In genomic region chr7:7228967-7229366, GRCh38 we compare ENCODE assay signal across 18 cellular contexts. TPM values are rescaled to one million over a fixed set of nuclear protein-coding genes. Genes with fewer than 3 reads are reported as not detected.
DNase-seq lines count a peak whose midpoint lies in the region; ATAC-seq, FAIRE-seq and TF ChIP-seq lines count a peak whose summit lies in the region.
"Had no signal": no experiment of that assay in that cellular context is flagged by ENCODE, and none has a peak within 500 bp of the region (broad histone marks: within the 10 kb centered on the region; RNA-seq: fewer than 3 reads in every experiment).

No MANE protein-coding gene starts in this region.

- no peak for ATAC-seq in naive thymus-derived CD8-positive, alpha-beta T cell
- no peak for ATAC-seq in pancreas

- H3K27ac ChIP-seq in ACC112 (ENCODE audit: low read depth, low read length) (0 out of 2 replicates have a peak overlapping the region, but pooled peaks have one; percentile 8), Peyer's patch (no peak overlapping the region), pancreas (no peak overlapping the region)
- H3K27ac ChIP-seq: RWPE1, thoracic aorta had no signal

- no peak overlapping the region for H3K4me3 ChIP-seq in ACC112 (ENCODE audit: low read depth, low read length)
- H3K4me3 ChIP-seq in Peyer's patch: no peak overlapping the region
- no peak overlapping the region for H3K4me3 ChIP-seq in pancreas
- H3K4me3 ChIP-seq: thoracic aorta had no signal

- no peak overlapping the region for H3K4me3 Mint-ChIP-seq in naive thymus-derived CD8-positive, alpha-beta T cell
- H3K4me3 Mint-ChIP-seq: activated CD4-positive, alpha-beta T cell treated with anti-CD3 and anti-CD28 coated beads, Interleukin-2, amount 10 ng/mL, durations not matched to agents 24 days and 14 days; nephron progenitor cell had no signal

- no peak overlapping the region for H2AFZ ChIP-seq in ACC112 (ENCODE audit: low read length, unreplicated experiment)

- TF ChIP-seq POLR2A in H54 (IDR thresholded peaks at IDR 0.05; ENCODE audit: low read depth, low read length) (no peak), Peyer's patch (IDR thresholded peaks at IDR 0.05) (no peak)

- H3K36me3 Mint-ChIP-seq in naive thymus-derived CD8-positive, alpha-beta T cell: peaks cover 22 to 48% (median 47%) of the 10 kb centered on the region in 3 donors

- DNase-seq in H54 (ENCODE audit: insufficient read length, low spot score) (no peak), foreskin melanocyte (peak; percentile 78), Peyer's patch (no peak), NCI-H1105 treated with DMSO at 0.1 percent for 48 hours (lab: John Stamatoyannopoulos, UW) (no peak), pancreas (no peak)
- DNase-seq in naive thymus-derived CD8-positive, alpha-beta T cell: no peak
- no peak for DNase-seq in activated CD4-positive, alpha-beta T cell treated with anti-CD3 and anti-CD28 coated beads for 1 hour
- DNase-seq: activated CD4-positive, alpha-beta T cell treated with anti-CD3 and anti-CD28 coated beads, Interleukin-2, amount 10 ng/mL, durations not matched to agents 24 days and 14 days; activated effector memory CD4-positive, alpha-beta T cell treated with Interleukin-2 at 50 U/mL for 16 hours; CD4-positive, alpha-beta memory T cell; DMS79 treated with DMSO at 0.1 percent for 48 hours; NCI-H1048; NCI-H2081; NCI-H510A; nephron progenitor cell had no signal

- H3K27me3 ChIP-seq in ACC112 (ENCODE audit: insufficient read depth, low read length): no peaks in the 10 kb centered on the region
- H3K27me3 ChIP-seq in Peyer's patch: no peaks in the 10 kb centered on the region
- H3K27me3 ChIP-seq in pancreas: no peaks in the 10 kb centered on the region

- H3K27ac Mint-ChIP-seq in naive thymus-derived CD8-positive, alpha-beta T cell: peak overlapping the region in 7 of 10 donors; percentile 6 to 82 (median 27)
- H3K27ac Mint-ChIP-seq: activated CD4-positive, alpha-beta T cell treated with anti-CD3 and anti-CD28 coated beads, Interleukin-2, amount 10 ng/mL, durations not matched to agents 24 days and 14 days had no signal

- 74 to 87% methylated on average over 1 of the region's 1 CpG for WGBS in pancreas, 2 donors

- H3K4me1 ChIP-seq in ACC112 (ENCODE audit: control insufficient read depth, insufficient read depth, low read length, unreplicated experiment): peaks cover 7% of the 10 kb centered on the region
- H3K4me1 ChIP-seq in Peyer's patch: no peaks in the 10 kb centered on the region
- H3K4me1 ChIP-seq in pancreas: no peaks in the 10 kb centered on the region

- H3K9me3 ChIP-seq in Peyer's patch: no peaks in the 10 kb centered on the region
- H3K9me3 ChIP-seq in pancreas: no peaks in the 10 kb centered on the region

- H3K4me1 Mint-ChIP-seq in naive thymus-derived CD8-positive, alpha-beta T cell: peaks cover 11 to 47% (median 44%) of the 10 kb centered on the region in 4 donors

- no peaks in the 10 kb centered on the region for H3K27me3 Mint-ChIP-seq in naive thymus-derived CD8-positive, alpha-beta T cell
- H3K27me3 Mint-ChIP-seq: activated CD4-positive, alpha-beta T cell treated with anti-CD3 and anti-CD28 coated beads, Interleukin-2, amount 10 ng/mL, durations not matched to agents 24 days and 14 days; CD4-positive, alpha-beta memory T cell had no signal

- FAIRE-seq in H54 (lab: Jason Lieb, UNC): peak; percentile 96
- no peak for FAIRE-seq in pancreas (lab: Jason Lieb, UNC)

- peaks cover 6 to 29% (median 18%) of the 10 kb centered on the region in 9 donors for H3K9me3 Mint-ChIP-seq in naive thymus-derived CD8-positive, alpha-beta T cell

- POLR2A ChIA-PET in naive thymus-derived CD8-positive, alpha-beta T cell (lab: Charles Lee): no interaction called here

- peaks cover 24% of the 10 kb centered on the region for H3K79me2 ChIP-seq in ACC112 (ENCODE audit: control insufficient read depth, insufficient read depth, low read length, unreplicated experiment)

- intact Hi-C loops in pancreas (cut with DNase I): no loop called here

- H3K36me3 ChIP-seq in ACC112 (ENCODE audit: insufficient read depth, low read length): peaks cover 12% of the 10 kb centered on the region; the same call in 1 of the 2 replicates
- no peaks in the 10 kb centered on the region for H3K36me3 ChIP-seq in Peyer's patch
- H3K36me3 ChIP-seq in pancreas: no peaks in the 10 kb centered on the region
- H3K36me3 ChIP-seq: thoracic aorta had no signal

- TF ChIP-seq CTCF in Peyer's patch (IDR thresholded peaks at IDR 0.05): no peak
- TF ChIP-seq CTCF in pancreas (IDR thresholded peaks at IDR 0.05): no peak

RNA-seq across cellular contexts. Expression of gene C1GALT1, which starts 46.6 kb away (rescaled TPM):
- total RNA-seq in naive thymus-derived CD8-positive, alpha-beta T cell: 10 to 100 TPM; 64.6 to 65.4 TPM
- polyA plus RNA-seq in naive thymus-derived CD8-positive, alpha-beta T cell: 10 to 100 TPM; 41.7 to 72.6 (median 63.4) TPM
- total RNA-seq in Peyer's patch (10 to 100 TPM; 23.1 to 63.3 (median 34.8) TPM), pancreas (10 to 100 TPM in 2 of 6 donors, 1 to 10 TPM in 4; 4.5 to 14.5 (median 7.0) TPM)
- polyA plus RNA-seq in pancreas: 1 to 10 TPM; 3.2 to 9.0 TPM
